In the genomic region with DNA sequence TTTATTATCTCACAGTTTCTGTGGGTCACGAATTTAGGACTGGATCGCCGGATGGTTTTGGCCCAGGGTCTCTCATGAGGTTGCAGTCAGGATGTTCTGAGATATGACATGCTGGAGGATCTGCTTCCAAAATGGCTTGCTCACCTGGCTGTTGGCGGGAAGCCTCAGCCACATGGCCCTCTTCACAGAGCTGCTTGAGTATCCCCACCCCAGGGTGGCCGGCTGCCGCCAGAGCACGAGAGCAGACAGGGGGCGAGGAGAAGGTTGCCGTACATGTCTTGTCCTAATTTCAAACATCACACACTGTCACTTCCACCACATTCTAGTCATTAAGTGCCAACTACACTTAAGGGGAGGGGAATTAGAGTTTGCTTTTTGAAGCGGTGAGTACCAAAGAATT, we compare ENCODE assay signal across 23 cellular contexts.
"Had no signal": no experiment of that assay in that cellular context is flagged by ENCODE, and none has a peak within 500 bp of the region (broad histone marks: within the 10 kb centered on the region; RNA-seq: fewer than 3 reads in every experiment).

No MANE protein-coding gene starts in this region.

- H3K27ac ChIP-seq: colonic mucosa, esophagus muscularis mucosa, foreskin keratinocyte, gastroesophageal sphincter, heart left ventricle, hepatocyte, left ventricle myocardium inferior, lower lobe of right lung had no signal

- H3K4me1 ChIP-seq: colonic mucosa, esophagus muscularis mucosa, foreskin keratinocyte, gastroesophageal sphincter, heart left ventricle, left ventricle myocardium inferior, lower lobe of right lung had no signal

- H3K9me3 ChIP-seq: colonic mucosa had no signal

- H3K4me3 Mint-ChIP-seq: dendritic cell treated with granulocyte-macrophage colony-stimulating factor and Interleukin-4, amounts not matched to agents 40 ng/mL and 50 ng/mL, for 4 days; immature natural killer cell had no signal

- H3K27me3 Mint-ChIP-seq: dendritic cell treated with granulocyte-macrophage colony-stimulating factor and Interleukin-4, amounts not matched to agents 40 ng/mL and 50 ng/mL, for 4 days had no signal

- H3K79me2 ChIP-seq: hepatocyte had no signal

- DNase-seq: colonic mucosa; cortex of kidney; effector CD4-positive, alpha-beta T cell; effector memory CD4-positive, alpha-beta T cell; foreskin keratinocyte; heart left ventricle; hypothalamus; immature natural killer cell; islet precursor cell; kidney; kidney glomerular epithelial cell; left colon; left ventricle myocardium inferior; lower lobe of right lung; mesendoderm; midbrain had no signal

- H3K27me3 ChIP-seq: colonic mucosa, esophagus muscularis mucosa, foreskin keratinocyte, gastroesophageal sphincter, heart left ventricle, hepatocyte had no signal

- H3K4me2 ChIP-seq: hepatocyte had no signal

- H3K4me3 ChIP-seq: colonic mucosa, esophagus muscularis mucosa, gastroesophageal sphincter, heart left ventricle, hepatocyte, left ventricle myocardium inferior, lower lobe of right lung had no signal

- H3K36me3 ChIP-seq: colonic mucosa, esophagus muscularis mucosa, gastroesophageal sphincter, heart left ventricle, left ventricle myocardium inferior, lower lobe of right lung had no signal

- H2AFZ ChIP-seq: hepatocyte had no signal

- H3K4me1 Mint-ChIP-seq: immature natural killer cell had no signal

- ATAC-seq: foreskin keratinocyte, gastroesophageal sphincter, heart left ventricle, left colon, left lobe of liver, lower lobe of right lung had no signal

- H3K27ac Mint-ChIP-seq: dendritic cell treated with granulocyte-macrophage colony-stimulating factor and Interleukin-4, amounts not matched to agents 40 ng/mL and 50 ng/mL, for 4 days; immature natural killer cell had no signal

- FAIRE-seq: endothelial cell of umbilical vein, frontal cortex, kidney had no signal
